In genomic region chr1:44217809-44218410, GRCh38 we compare ENCODE assay signal across 8 cellular contexts. TPM values are rescaled to one million over a fixed set of nuclear protein-coding genes. Genes with fewer than 3 reads are reported as not detected.
DNase-seq lines count a peak whose midpoint lies in the region; ATAC-seq and TF ChIP-seq lines count a peak whose summit lies in the region.

No MANE protein-coding gene starts in this region.

- peaks cover 45% of the 10 kb centered on the region for H3K4me1 Mint-ChIP-seq in CD4-positive, alpha-beta T cell (ENCODE audit: low read depth)
- H3K4me1 Mint-ChIP-seq in activated CD4-positive, alpha-beta memory T cell treated with anti-CD3 and anti-CD28 coated beads for 36 hours (ENCODE audit: low read depth): peaks cover 24% of the 10 kb centered on the region

- no peaks in the 10 kb centered on the region for H3K9me3 Mint-ChIP-seq in CD4-positive, alpha-beta T cell
- H3K9me3 Mint-ChIP-seq in activated CD4-positive, alpha-beta memory T cell treated with anti-CD3 and anti-CD28 coated beads for 36 hours: no peaks in the 10 kb centered on the region

- H3K27me3 Mint-ChIP-seq in CD4-positive, alpha-beta T cell: no peaks in the 10 kb centered on the region
- no peaks in the 10 kb centered on the region for H3K27me3 Mint-ChIP-seq in activated CD4-positive, alpha-beta memory T cell treated with anti-CD3 and anti-CD28 coated beads for 36 hours

- peak; percentile 71 for TF ChIP-seq CTCF in CD4-positive, alpha-beta T cell (IDR thresholded peaks at IDR 0.05)
- peak; percentile 70 to 96 (median 91) for TF ChIP-seq CTCF in dorsolateral prefrontal cortex (IDR thresholded peaks at IDR 0.05 in 54 of 56, conservative IDR thresholded peaks at IDR 0.05 in 2 of 56; ENCODE audit: low read depth in 1 of 56, partially characterized antibody in 56 of 56)
- peak; percentile 89 for TF ChIP-seq CTCF in lower lobe of right lung (IDR thresholded peaks at IDR 0.05)

- H3K27me3 ChIP-seq in CD4-positive, alpha-beta T cell (ENCODE audit: control insufficient read depth, insufficient read depth, low read length): no peaks in the 10 kb centered on the region
- H3K27me3 ChIP-seq in dorsolateral prefrontal cortex (no peaks in the 10 kb centered on the region), lower lobe of right lung (ENCODE audit: low read depth) (no peaks in the 10 kb centered on the region)

- H3K4me1 ChIP-seq in lower lobe of right lung: peaks cover 12% of the 10 kb centered on the region

- no peak overlapping the region for H3K4me3 ChIP-seq in dorsolateral prefrontal cortex
- H3K4me3 ChIP-seq in lower lobe of right lung: no peak overlapping the region

- H3K36me3 ChIP-seq in lower lobe of right lung: peaks cover 71% of the 10 kb centered on the region

- peaks cover 76% of the 10 kb centered on the region for H3K36me3 Mint-ChIP-seq in CD4-positive, alpha-beta T cell (ENCODE audit: low read depth)
- peaks cover 26% of the 10 kb centered on the region for H3K36me3 Mint-ChIP-seq in activated CD4-positive, alpha-beta memory T cell treated with anti-CD3 and anti-CD28 coated beads for 36 hours

- H3K27ac ChIP-seq in CD4-positive, alpha-beta T cell (ENCODE audit: low read depth, low read length): no peak overlapping the region
- H3K27ac ChIP-seq in dorsolateral prefrontal cortex: peak overlapping the region in 49 of 59 donors; percentile 3 to 77 (median 56)
- no peak overlapping the region for H3K27ac ChIP-seq in lower lobe of right lung

- H3K27ac Mint-ChIP-seq in CD4-positive, alpha-beta T cell: peak overlapping the region; percentile 25
- H3K27ac Mint-ChIP-seq in activated CD4-positive, alpha-beta memory T cell treated with anti-CD3 and anti-CD28 coated beads for 36 hours: no peak overlapping the region

- ATAC-seq in CD4-positive, alpha-beta T cell (ENCODE audit: poor library complexity): peak; percentile 52
- ATAC-seq in HG02852 (IDR thresholded peaks at IDR 0.05; ENCODE audit: unreplicated experiment) (peak; percentile 36), lower lobe of right lung (peak; percentile 56 to 63), HG03457 (IDR thresholded peaks at IDR 0.05; ENCODE audit: unreplicated experiment) (no peak)

- peak overlapping the region; percentile 65 for H3K4me3 Mint-ChIP-seq in CD4-positive, alpha-beta T cell
- no peak overlapping the region for H3K4me3 Mint-ChIP-seq in activated CD4-positive, alpha-beta memory T cell treated with anti-CD3 and anti-CD28 coated beads for 36 hours

- CTCF ChIA-PET in CD4-positive, alpha-beta T cell (lab: Charles Lee): interaction anchor here (0.6 to 1.1 kb wide), 9 partner anchors 15 to 435 kb away, joined by 3 to 9 read pairs (median 3); no protein-coding TSS in a partner anchor
- CTCF ChIA-PET in activated CD4-positive, alpha-beta memory T cell treated with anti-CD3 and anti-CD28 coated beads for 36 hours (lab: Charles Lee): interaction anchor here (0.6 to 4.6 kb wide), 38 partner anchors 8 to 456 kb away, joined by 3 to 52 read pairs (median 4); partner anchors contain the start of gene TMEM53

- intact Hi-C loops in CD4-positive, alpha-beta T cell (cut with DNase I, micrococcal nuclease): loop anchor here (1.0 to 10.0 kb wide), 6 partner anchors 100 to 607 kb away; no protein-coding TSS in a partner anchor
- intact Hi-C loops in activated CD4-positive, alpha-beta memory T cell treated with anti-CD3 and anti-CD28 coated beads for 36 hours (cut with micrococcal nuclease): loop anchor here (1.0 kb wide), 2 partner anchors 100 to 377 kb away; no protein-coding TSS in a partner anchor
- intact Hi-C loops in dorsolateral prefrontal cortex (cut with DNase I): loop anchor here (2.0 to 10.0 kb wide), 6 partner anchors 77 to 435 kb away; no protein-coding TSS in a partner anchor
- intact Hi-C loops in lower lobe of right lung (cut with DNase I): no loop called here

- no peaks in the 10 kb centered on the region for H3K9me3 ChIP-seq in CD4-positive, alpha-beta T cell (ENCODE audit: control insufficient read depth, low read length)
- no peaks in the 10 kb centered on the region for H3K9me3 ChIP-seq in lower lobe of right lung

- POLR2A ChIA-PET in CD4-positive, alpha-beta T cell (lab: Charles Lee): interaction anchor here (0.6 kb wide), 1 partner anchor 44 kb away, joined by 5 read pairs; no protein-coding TSS in a partner anchor
- POLR2A ChIA-PET in activated CD4-positive, alpha-beta memory T cell treated with anti-CD3 and anti-CD28 coated beads for 36 hours (lab: Charles Lee): interaction anchor here (0.7 to 0.9 kb wide), 2 partner anchors 136 to 414 kb away, joined by 3 read pairs; no protein-coding TSS in a partner anchor

- DNase-seq in CD4-positive, alpha-beta T cell: peak; percentile 56 to 74 (median 65)
- DNase-seq in NCI-H748 (lab: John Stamatoyannopoulos, UW; ENCODE audit: unreplicated experiment): peak; percentile 77
- DNase-seq in activated CD4-positive, alpha-beta memory T cell treated with anti-CD3 and anti-CD28 coated beads for 36 hours: peak; percentile 84
- DNase-seq in dorsolateral prefrontal cortex: peak; percentile 70 to 91 (median 80)
- DNase-seq in lower lobe of right lung: peak; percentile 72
- peak; percentile 28 for DNase-seq in stimulated activated CD8-positive, alpha-beta memory T cell treated with anti-CD3 and anti-CD28 coated beads, Interleukin-12 subunit alpha, Interleukin-12 subunit beta, amount 100 ng/mL, for 24 hours (ENCODE audit: extremely low read depth)

RNA-seq across cellular contexts. Expression of gene DMAP1, which starts 4.6 kb away (rescaled TPM):
- total RNA-seq in CD4-positive, alpha-beta T cell: 10 to 100 TPM; 53.4 to 56.9 TPM
- total RNA-seq in activated CD4-positive, alpha-beta memory T cell treated with anti-CD3 and anti-CD28 coated beads for 36 hours: 10 to 100 TPM; 31.1 to 32.8 TPM
- total RNA-seq in dorsolateral prefrontal cortex: 10 to 100 TPM; 46.6 to 81.3 (median 59.7) TPM
- total RNA-seq in lower lobe of right lung: 32.2 TPM

Comparison
In these comparisons a context has a peak if more than half of its experiments do, and no peak if none do; other contexts are left out.
1. DNase-seq: peak in every context shown above with its lines; median percentile 84 in activated CD4-positive, alpha-beta memory T cell treated with anti-CD3 and anti-CD28 coated beads for 36 hours; 80 in dorsolateral prefrontal cortex; 77 in NCI-H748; 72 in lower lobe of right lung; 65 in CD4-positive, alpha-beta T cell; 28 in stimulated activated CD8-positive, alpha-beta memory T cell treated with anti-CD3 and anti-CD28 coated beads, Interleukin-12 subunit alpha, Interleukin-12 subunit beta, amount 100 ng/mL, for 24 hours.
2. H3K27ac ChIP-seq: peak in dorsolateral prefrontal cortex (49 of 59); none in CD4-positive, alpha-beta T cell (single experiment) and lower lobe of right lung (single experiment).
3. Peak in every context shown above with its lines, with median percentiles within 50 percentile points of each other: CTCF ChIP-seq.